Comparison of ENCODE assay signal across 8 cellular contexts in the genomic region with DNA sequence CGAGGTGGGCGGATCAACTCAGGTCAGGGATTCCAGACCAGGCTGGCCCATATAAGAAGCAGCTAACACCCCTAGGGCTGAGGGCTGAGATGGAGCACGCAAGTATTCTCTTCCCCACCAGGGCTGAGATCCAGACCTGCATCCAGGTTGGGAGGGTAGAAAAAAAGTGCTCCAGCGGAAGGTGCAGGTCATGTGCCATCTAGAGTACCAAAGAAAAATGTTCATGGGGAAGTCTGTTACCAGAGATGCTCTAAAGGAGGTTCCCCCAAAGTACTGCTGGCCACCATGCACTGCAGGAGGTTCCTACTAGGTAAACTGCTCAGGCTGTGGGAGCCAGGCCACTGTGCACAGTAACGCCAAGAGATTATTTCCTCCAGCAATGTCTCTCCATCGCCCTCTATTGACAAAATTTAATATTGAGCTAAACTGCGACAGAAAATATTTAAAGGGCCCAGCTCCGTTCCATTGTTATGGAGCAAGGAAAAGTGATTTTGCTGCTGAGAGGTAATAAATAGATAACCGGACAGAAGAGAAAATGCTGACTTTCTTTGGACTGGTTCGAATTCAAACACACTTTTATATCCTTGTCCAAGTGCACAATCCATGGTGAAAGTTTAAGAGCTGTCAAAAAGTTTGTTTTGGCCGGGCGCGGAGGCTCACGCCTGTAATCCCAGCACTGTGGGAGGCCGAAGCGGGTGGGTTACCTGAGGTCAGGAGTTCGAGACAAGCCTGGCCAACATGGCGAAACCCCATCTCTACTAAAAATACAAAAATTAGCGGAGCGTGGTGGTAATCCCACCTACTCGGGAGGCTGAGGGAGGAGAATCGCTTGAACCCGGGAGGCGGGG.
DNase-seq lines count a peak whose midpoint lies in the region; ATAC-seq and TF ChIP-seq lines count a peak whose summit lies in the region.

No MANE protein-coding gene starts in this region.

- BruUV-seq in Caco-2 (replicated peaks; lab: Mats Ljungman, UMichigan): TSS peak; percentile 86
- no TSS peak for BruUV-seq in Panc1 (replicated peaks; lab: Mats Ljungman, UMichigan)

- H3K27ac Mint-ChIP-seq in Caco-2 (ENCODE audit: unreplicated experiment) (peak overlapping the region; percentile 83), type B pancreatic cell (peak overlapping the region; percentile 99)

- H3F3A ChIP-seq in neural cell (ENCODE audit: insufficient read depth, low read length, poor library complexity, severe bottlenecking): no peaks in the 10 kb centered on the region

- DNase-seq in Caco-2 (peak; percentile 53 to 82), LNCaP clone FGC (ENCODE audit: low read depth) (peak; percentile 70), Panc1 (ENCODE audit: low read depth, low spot score) (peak; percentile 82), foreskin fibroblast (peak; percentile 55 to 85), type B pancreatic cell (ENCODE audit: extremely low spot score, unreplicated experiment) (no peak)
- peak; percentile 25 for DNase-seq in activated T-helper 9 cell treated with anti-CD3 and anti-CD28 coated beads, Interleukin-2, amount 50 U/mL, for 16 hours (ENCODE audit: low read depth)

- H3K9ac ChIP-seq in neural cell (ENCODE audit: low read length): peak overlapping the region; percentile 64

- H3K36me3 Mint-ChIP-seq in Caco-2 (ENCODE audit: insufficient read depth, unreplicated experiment): peaks cover 22% of the 10 kb centered on the region
- H3K36me3 Mint-ChIP-seq in type B pancreatic cell: peaks cover 4% of the 10 kb centered on the region

- H3K27me3 ChIP-seq in Caco-2 (replicated peaks; ENCODE audit: control insufficient read depth, insufficient read depth, low read length) (no peaks in the 10 kb centered on the region), Panc1 (ENCODE audit: control insufficient read depth, insufficient read depth, low read length) (no peaks in the 10 kb centered on the region), neural cell (ENCODE audit: insufficient read depth, low read depth, low read length) (no peaks in the 10 kb centered on the region)

- ATAC-seq in GM21619 (IDR thresholded peaks at IDR 0.05; ENCODE audit: unreplicated experiment) (peak; percentile 37), Panc1 (peak; percentile 86)

- no peaks in the 10 kb centered on the region for H3K79me2 ChIP-seq in neural cell (replicated peaks; ENCODE audit: insufficient read depth, low read length)

- H3K27ac ChIP-seq in Panc1 (ENCODE audit: low read length) (peak overlapping the region; percentile 78), neural cell (ENCODE audit: low read length) (no peak overlapping the region)

- POLR2A ChIA-PET in Caco-2 (lab: Charles Lee): interaction anchor here (0.5 to 1.4 kb wide), 7 partner anchors 10 to 1122 kb away, joined by 3 to 17 read pairs (median 3); a partner anchor contains a TSS
- POLR2A ChIA-PET in Panc1 (lab: Charles Lee): no interaction called here

- no peak for TF ChIP-seq EP300 in neural cell (conservative IDR thresholded peaks at IDR 0.05; ENCODE audit: poor library complexity, severe bottlenecking)

- peaks cover 16% of the 10 kb centered on the region for H3K4me1 Mint-ChIP-seq in Caco-2 (ENCODE audit: low read depth, unreplicated experiment)
- peaks cover 4% of the 10 kb centered on the region for H3K4me1 Mint-ChIP-seq in type B pancreatic cell (ENCODE audit: unreplicated experiment)

- TF ChIP-seq CTCF in Caco-2 (IDR thresholded peaks at IDR 0.05; ENCODE audit: insufficient read depth in 1 of 2, low read depth in 1 of 2, low read length in 1 of 2, severe bottlenecking in 1 of 2, unreplicated experiment in 1 of 2) (peak; percentile 62 to 77), LNCaP clone FGC (IDR thresholded peaks at IDR 0.05; ENCODE audit: control insufficient read depth, extremely low read depth, insufficient read depth) (peak; percentile 82), Panc1 (IDR thresholded peaks at IDR 0.05) (peak; percentile 95), foreskin fibroblast (IDR thresholded peaks at IDR 0.05; ENCODE audit: low read depth, low read length) (peak; percentile 72), neural cell (IDR thresholded peaks at IDR 0.05; ENCODE audit: poor library complexity, severe bottlenecking) (peak; percentile 93), type B pancreatic cell (conservative IDR thresholded peaks at IDR 0.05) (peak; percentile 88)

- in situ Hi-C loops in Panc1 (cut with HindIII; ENCODE audit: low pct_unique_long_range_greater_than_20kb, low sequenced_read_pairs): no loop called here

- H2AFZ ChIP-seq in neural cell (ENCODE audit: low read depth, low read length): peak overlapping the region; percentile 62

- H3K4me2 ChIP-seq in neural cell (ENCODE audit: low read length): peak overlapping the region; percentile 58

- H4K20me1 ChIP-seq in neural cell (ENCODE audit: insufficient read depth): no peaks in the 10 kb centered on the region

- H3K4me1 ChIP-seq in Caco-2 (no peaks in the 10 kb centered on the region), Panc1 (ENCODE audit: control insufficient read depth, insufficient read depth, low read length) (peaks cover 6% of the 10 kb centered on the region; the same call in 1 of the 2 replicates)

- H3K36me3 ChIP-seq in Caco-2 (ENCODE audit: control insufficient read depth, insufficient read depth, low read length): no peaks in the 10 kb centered on the region
- H3K36me3 ChIP-seq in Panc1 (ENCODE audit: control insufficient read depth, insufficient read depth, low read length): no peaks in the 10 kb centered on the region
- H3K36me3 ChIP-seq in neural cell (ENCODE audit: insufficient read depth, low read length): no peaks in the 10 kb centered on the region

- intact Hi-C loops in Caco-2 (cut with micrococcal nuclease; ENCODE audit: unreplicated experiment): loop anchor here (1.0 to 5.0 kb wide), 7 partner anchors 58 to 564 kb away; no protein-coding TSS in a partner anchor
- intact Hi-C loops in Panc1 (cut with micrococcal nuclease; ENCODE audit: unreplicated experiment): loop anchor here (5.0 kb wide), 1 partner anchor 145 kb away; no protein-coding TSS in a partner anchor

- H3K9me2 ChIP-seq in neural cell (ENCODE audit: insufficient read depth, low read length): no peaks in the 10 kb centered on the region

- H3K9me3 ChIP-seq in Caco-2: no peaks in the 10 kb centered on the region
- no peaks in the 10 kb centered on the region for H3K9me3 ChIP-seq in Panc1 (ENCODE audit: control insufficient read depth, insufficient read depth, low read depth, low read length)
- H3K9me3 ChIP-seq in neural cell (ENCODE audit: low read length): no peaks in the 10 kb centered on the region

- H3K27me3 Mint-ChIP-seq in Caco-2 (ENCODE audit: insufficient read depth, unreplicated experiment) (no peaks in the 10 kb centered on the region), type B pancreatic cell (peaks cover 24% of the 10 kb centered on the region)

- H3K4me3 ChIP-seq in Caco-2 (ENCODE audit: low read depth, low read length): peak overlapping the region; percentile 82
- peak overlapping the region; percentile 94 for H3K4me3 ChIP-seq in LNCaP clone FGC (ENCODE audit: low read depth, low read length)
- H3K4me3 ChIP-seq in Panc1 (ENCODE audit: low read depth in 2 of 2, low read length in 2 of 2): peak overlapping the region; percentile 98 to 99
- H3K4me3 ChIP-seq in foreskin fibroblast (ENCODE audit: low read depth in 1 of 2, low read length in 2 of 2): peak overlapping the region; percentile 93 to 96
- peak overlapping the region; percentile 75 for H3K4me3 ChIP-seq in neural cell (ENCODE audit: low read length)

- peak overlapping the region; percentile 93 for H3K4me3 Mint-ChIP-seq in Caco-2 (ENCODE audit: unreplicated experiment)
- H3K4me3 Mint-ChIP-seq in type B pancreatic cell: peak overlapping the region; percentile 99

- H3K9me3 Mint-ChIP-seq in Caco-2 (ENCODE audit: unreplicated experiment) (no peaks in the 10 kb centered on the region), type B pancreatic cell (no peaks in the 10 kb centered on the region)

- CTCF ChIA-PET in Caco-2 (lab: Charles Lee) (interaction anchor here (0.5 to 1.4 kb wide), 24 partner anchors 16 to 605 kb away, joined by 3 to 21 read pairs (median 5); partner anchors contain the start of gene ZNF184), Panc1 (lab: Charles Lee) (interaction anchor here (0.5 to 1.4 kb wide), 11 partner anchors 14 to 575 kb away, joined by 3 to 7 read pairs (median 4); no protein-coding TSS in a partner anchor)

- peak; percentile 81 for TF ChIP-seq RAD21 in neural cell (conservative IDR thresholded peaks at IDR 0.05)

TF ChIP-seq in neural cell, 6 proteins besides CTCF, POLR2A, EP300 and RAD21:
- TF ChIP-seq TAF1 (IDR thresholded peaks at IDR 0.05; ENCODE audit: low read depth) (no peak), POLR2AphosphoS5 (IDR thresholded peaks at IDR 0.05) (no peak), SMC3 (conservative IDR thresholded peaks at IDR 0.05; ENCODE audit: poor library complexity) (peak; percentile 73), MXI1 (conservative IDR thresholded peaks at IDR 0.05; ENCODE audit: poor library complexity, severe bottlenecking) (no peak), EZH2 (IDR thresholded peaks at IDR 0.05; ENCODE audit: borderline replicate concordance, insufficient read depth, low read length, poor library complexity, severe bottlenecking) (no peak)
- TF ChIP-seq, protein P1, sequence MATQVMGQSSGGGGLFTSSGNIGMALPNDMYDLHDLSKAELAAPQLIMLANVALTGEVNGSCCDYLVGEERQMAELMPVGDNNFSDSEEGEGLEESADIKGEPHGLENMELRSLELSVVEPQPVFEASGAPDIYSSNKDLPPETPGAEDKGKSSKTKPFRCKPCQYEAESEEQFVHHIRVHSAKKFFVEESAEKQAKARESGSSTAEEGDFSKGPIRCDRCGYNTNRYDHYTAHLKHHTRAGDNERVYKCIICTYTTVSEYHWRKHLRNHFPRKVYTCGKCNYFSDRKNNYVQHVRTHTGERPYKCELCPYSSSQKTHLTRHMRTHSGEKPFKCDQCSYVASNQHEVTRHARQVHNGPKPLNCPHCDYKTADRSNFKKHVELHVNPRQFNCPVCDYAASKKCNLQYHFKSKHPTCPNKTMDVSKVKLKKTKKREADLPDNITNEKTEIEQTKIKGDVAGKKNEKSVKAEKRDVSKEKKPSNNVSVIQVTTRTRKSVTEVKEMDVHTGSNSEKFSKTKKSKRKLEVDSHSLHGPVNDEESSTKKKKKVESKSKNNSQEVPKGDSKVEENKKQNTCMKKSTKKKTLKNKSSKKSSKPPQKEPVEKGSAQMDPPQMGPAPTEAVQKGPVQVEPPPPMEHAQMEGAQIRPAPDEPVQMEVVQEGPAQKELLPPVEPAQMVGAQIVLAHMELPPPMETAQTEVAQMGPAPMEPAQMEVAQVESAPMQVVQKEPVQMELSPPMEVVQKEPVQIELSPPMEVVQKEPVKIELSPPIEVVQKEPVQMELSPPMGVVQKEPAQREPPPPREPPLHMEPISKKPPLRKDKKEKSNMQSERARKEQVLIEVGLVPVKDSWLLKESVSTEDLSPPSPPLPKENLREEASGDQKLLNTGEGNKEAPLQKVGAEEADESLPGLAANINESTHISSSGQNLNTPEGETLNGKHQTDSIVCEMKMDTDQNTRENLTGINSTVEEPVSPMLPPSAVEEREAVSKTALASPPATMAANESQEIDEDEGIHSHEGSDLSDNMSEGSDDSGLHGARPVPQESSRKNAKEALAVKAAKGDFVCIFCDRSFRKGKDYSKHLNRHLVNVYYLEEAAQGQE (IDR thresholded peaks at IDR 0.05; ENCODE audit: borderline replicate concordance): no peak
